ENCODE assay signal across 13 cellular contexts in genomic region chr22:36464715-36465231, GRCh38. TPM values are rescaled to one million over a fixed set of nuclear protein-coding genes. Genes with fewer than 3 reads are reported as not detected.
A peak's percentile ranks its signal among the peaks of the same experiment; 100 is the strongest.
DNase-seq lines count a peak whose midpoint lies in the region; ATAC-seq and TF ChIP-seq lines count a peak whose summit lies in the region.
"Had no signal": no experiment of that assay in that cellular context is flagged by ENCODE, and none has a peak within 500 bp of the region (broad histone marks: within the 10 kb centered on the region; RNA-seq: fewer than 3 reads in every experiment).

No MANE protein-coding gene starts in this region.

- H3K27ac ChIP-seq in cardiac muscle cell (peak overlapping the region; percentile 41), foreskin keratinocyte (peak overlapping the region; percentile 15), trophoblast cell (ENCODE audit: low read depth, low read length) (no peak overlapping the region), vagina (peak overlapping the region; percentile 85)

- peak overlapping the region; percentile 95 for H2AK5ac ChIP-seq in trophoblast cell (ENCODE audit: low read length)

- peaks cover 7% of the 10 kb centered on the region for H3K79me2 ChIP-seq in trophoblast cell (ENCODE audit: control insufficient read depth, insufficient read depth, low read length, poor library complexity)

- H3K4me1 ChIP-seq in cardiac muscle cell (ENCODE audit: low read depth) (peaks cover 35% of the 10 kb centered on the region), foreskin keratinocyte (peaks cover 36% of the 10 kb centered on the region), trophoblast cell (ENCODE audit: control insufficient read depth in 1 of 2, insufficient read depth in 2 of 2, low read length in 2 of 2) (peaks cover 31 to 41% of the 10 kb centered on the region in 2 experiments), vagina (peaks cover 54% of the 10 kb centered on the region)

- peak overlapping the region; percentile 43 for H3K14ac ChIP-seq in trophoblast cell (ENCODE audit: low read length)

- H4K91ac ChIP-seq in trophoblast cell (ENCODE audit: low read depth, low read length) = peak overlapping the region; percentile 75

- no peak overlapping the region for H3K9ac ChIP-seq in trophoblast cell (ENCODE audit: low read length)

- H3K4ac ChIP-seq in trophoblast cell (ENCODE audit: low read depth, low read length) = no peak overlapping the region

- H2BK12ac ChIP-seq in trophoblast cell (ENCODE audit: low read length) = peak overlapping the region; percentile 79

- no peak for TF ChIP-seq POLR2A in vagina (IDR thresholded peaks at IDR 0.05)

- H4K12ac ChIP-seq in trophoblast cell (ENCODE audit: low read depth, low read length) = no peak overlapping the region

- ATAC-seq in left cardiac atrium (no peak), foreskin keratinocyte (no peak), GM18519 (IDR thresholded peaks at IDR 0.05; ENCODE audit: low FRiP score, unreplicated experiment) (no peak)
- ATAC-seq: T-helper 17 cell had no signal

- no peak overlapping the region for H3K4me2 ChIP-seq in trophoblast cell (ENCODE audit: low read length)

- no peak overlapping the region for H4K8ac ChIP-seq in trophoblast cell (ENCODE audit: low read depth, low read length)

- H2AFZ ChIP-seq in trophoblast cell (ENCODE audit: insufficient read depth, low read length, poor library complexity) = peak overlapping the region; percentile 15

- DNase-seq in cardiac muscle cell (ENCODE audit: low read depth in 1 of 2, low spot score in 1 of 2) (no peak), left cardiac atrium (no peak), foreskin keratinocyte (no peak), trophoblast cell (peak in 1 of 2 donors; percentile 42), vagina (ENCODE audit: extremely low spot score in 2 of 2) (no peak), amniotic stem cell (lab: John Stamatoyannopoulos, UW) (no peak), HCEC 1CT (no peak)
- DNase-seq: activated CD4-positive, alpha-beta T cell treated with anti-CD3 and anti-CD28 coated beads, Interleukin-2, amount 50 U/mL, for 4 hours; activated gamma-delta T cell; DND-41; NCI-H1048; T-helper 17 cell had no signal

- no peak overlapping the region for H2BK5ac ChIP-seq in trophoblast cell (ENCODE audit: low read depth, low read length, poor library complexity)

- H3K36me3 ChIP-seq in cardiac muscle cell = no peaks in the 10 kb centered on the region
- H3K36me3 ChIP-seq in trophoblast cell (ENCODE audit: control insufficient read depth in 1 of 2, insufficient read depth in 2 of 2, low read length in 2 of 2) = peaks cover 0 to 8% of the 10 kb centered on the region in 2 experiments
- H3K36me3 ChIP-seq in vagina = no peaks in the 10 kb centered on the region

- no peak overlapping the region for H3K18ac ChIP-seq in trophoblast cell (ENCODE audit: low read length)

- no CpG with 5 or more reads among the region's 20 CpGs for whole genome bisulfite sequencing in trophoblast cell (ENCODE audit: extremely low coverage, insufficient coverage, insufficient read length)

- H2BK120ac ChIP-seq in trophoblast cell (ENCODE audit: insufficient read depth, low read length, poor library complexity) = peak overlapping the region; percentile 67

- no peak overlapping the region for H3K4me3 ChIP-seq in cardiac muscle cell
- no peak overlapping the region for H3K4me3 ChIP-seq in trophoblast cell (ENCODE audit: low read depth, low read length)
- no peak overlapping the region for H3K4me3 ChIP-seq in vagina

- intact Hi-C loops in left cardiac atrium (cut with DNase I) (loop anchor here (5.0 to 10.0 kb wide), 4 partner anchors 77 to 142 kb away; partner anchors contain the start of gene MYH9 (in 2 of the 2)), vagina (cut with DNase I) (loop anchor here (5.0 kb wide), 1 partner anchor 162 kb away; no protein-coding TSS in a partner anchor)

- TF ChIP-seq CTCF in cardiac muscle cell (IDR thresholded peaks at IDR 0.05; ENCODE audit: low read depth, low read length) (no peak), foreskin keratinocyte (conservative IDR thresholded peaks at IDR 0.05) (no peak), vagina (IDR thresholded peaks at IDR 0.05) (no peak)

- no peak overlapping the region for H3K23ac ChIP-seq in trophoblast cell (ENCODE audit: low read length)

- no peaks in the 10 kb centered on the region for H3K27me3 ChIP-seq in cardiac muscle cell
- no peaks in the 10 kb centered on the region for H3K27me3 ChIP-seq in foreskin keratinocyte
- H3K27me3 ChIP-seq in trophoblast cell (ENCODE audit: insufficient read depth, low read length) = no peaks in the 10 kb centered on the region
- H3K27me3 ChIP-seq in vagina = no peaks in the 10 kb centered on the region

- H3K79me1 ChIP-seq in trophoblast cell (ENCODE audit: low read length) = peaks cover 46% of the 10 kb centered on the region

- H3K9me3 ChIP-seq in cardiac muscle cell (ENCODE audit: low read depth) (no peaks in the 10 kb centered on the region), trophoblast cell (ENCODE audit: insufficient read depth, low read depth, low read length) (peaks cover 3% of the 10 kb centered on the region), vagina (no peaks in the 10 kb centered on the region)

RNA-seq across cellular contexts. Expression of gene TXN2, which starts 16.7 kb away (rescaled TPM):
- total RNA-seq in cardiac muscle cell (54.5 and 83.1 TPM in 2 replicates), left cardiac atrium (10 to 100 TPM; 91.5 to 96.8 TPM), foreskin keratinocyte (27.6 and 37.6 TPM in 2 replicates), vagina (46.9 TPM)
- polyA plus RNA-seq in cardiac muscle cell (143 and 193 TPM in 2 replicates), foreskin keratinocyte (89.9 and 92.2 TPM in 2 replicates)
- polyA plus RNA-seq in trophoblast cell (2013) = 47.7 and 47.8 TPM in 2 replicates

RNA-seq across cellular contexts. Expression of gene FOXRED2, which starts 42.1 kb away (rescaled TPM):
- total RNA-seq in cardiac muscle cell (17.1 and 25.7 TPM in 2 replicates), left cardiac atrium (1 to 10 TPM; 5.1 to 8.5 TPM), foreskin keratinocyte (5.7 and 6.2 TPM in 2 replicates), vagina (3.7 TPM)
- polyA plus RNA-seq in cardiac muscle cell (22.3 and 24.4 TPM in 2 replicates), foreskin keratinocyte (2.5 and 3.2 TPM in 2 replicates)
- polyA plus RNA-seq in trophoblast cell (2013) = 5.0 and 5.1 TPM in 2 replicates
